29 cellular contexts compared by ENCODE assay signal in the genomic region with DNA sequence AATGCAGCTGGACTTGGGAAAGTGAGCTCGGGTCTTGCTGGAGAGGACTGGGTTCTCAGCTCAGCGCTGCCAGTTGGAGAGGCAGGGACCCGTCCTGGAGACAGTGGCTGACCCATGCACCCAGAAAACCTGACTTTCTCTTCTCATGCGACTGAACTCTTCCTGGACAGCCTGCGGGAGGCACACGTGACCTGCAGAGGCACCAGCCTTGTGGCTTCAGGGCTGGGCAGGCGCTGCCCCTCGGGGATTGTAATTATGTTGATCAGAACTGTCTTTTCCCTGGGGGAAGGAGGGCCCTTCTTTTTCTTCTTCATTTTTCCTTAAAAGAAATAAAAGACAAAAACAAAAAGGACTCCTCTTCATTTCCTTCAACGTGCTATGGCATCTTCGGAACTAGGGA.
"Had no signal": no experiment of that assay in that cellular context is flagged by ENCODE, and none has a peak within 500 bp of the region (broad histone marks: within the 10 kb centered on the region; RNA-seq: fewer than 3 reads in every experiment).

No MANE protein-coding gene starts in this region.

- H3K36me3 ChIP-seq: ascending aorta, cardiac muscle cell, pancreas, prostate gland, sigmoid colon, stomach, tibial nerve had no signal

- H3K27ac ChIP-seq: ascending aorta, cardiac muscle cell, coronary artery, pancreas, prostate gland, sigmoid colon, stomach, tibial nerve had no signal

- H3K27me3 ChIP-seq: ascending aorta, cardiac muscle cell, pancreas, sigmoid colon, stomach, tibial nerve had no signal

- H3K27me3 Mint-ChIP-seq: activated naive CD8-positive, alpha-beta T cell treated with anti-CD3 and anti-CD28 coated beads for 36 hours had no signal

- H3K27ac Mint-ChIP-seq: activated naive CD4-positive, alpha-beta T cell treated with anti-CD3 and anti-CD28 coated beads for 36 hours; activated naive CD8-positive, alpha-beta T cell treated with anti-CD3 and anti-CD28 coated beads for 36 hours; activated T-helper 1 cell treated with anti-CD3 and anti-CD28 coated beads, Interleukin-12 subunit alpha, Interleukin-12 subunit beta, Interleukin-2, Interleukin-4 antibody, amounts not matched to agents 30 ng/mL and 10 ng/mL and 1 ng/mL, durations not matched to agents 14 hours and 24 hours and 36 hours; effector memory CD8-positive, alpha-beta T cell; naive thymus-derived CD8-positive, alpha-beta T cell; stimulated activated effector memory CD8-positive, alpha-beta T cell treated with anti-CD3 and anti-CD28 coated beads, Interleukin-12 subunit alpha, Interleukin-12 subunit beta, amount 100 ng/mL, for 72 hours; T-helper 2 cell treated with Interferon-gamma antibody and Interleukin-4, amounts not matched to agents 5 μg/mL and 100 μg/mL, for 36 hours had no signal

- H3K9me3 Mint-ChIP-seq: activated naive CD4-positive, alpha-beta T cell treated with anti-CD3 and anti-CD28 coated beads for 36 hours; activated naive CD8-positive, alpha-beta T cell treated with anti-CD3 and anti-CD28 coated beads for 36 hours; activated T-helper 1 cell treated with anti-CD3 and anti-CD28 coated beads, Interleukin-12 subunit alpha, Interleukin-12 subunit beta, Interleukin-2, Interleukin-4 antibody, amounts not matched to agents 30 ng/mL and 10 ng/mL and 1 ng/mL, durations not matched to agents 14 hours and 24 hours and 36 hours; stimulated activated effector memory CD8-positive, alpha-beta T cell treated with anti-CD3 and anti-CD28 coated beads, Interleukin-12 subunit alpha, Interleukin-12 subunit beta, amount 100 ng/mL, for 72 hours had no signal

- H3K4me1 ChIP-seq: ascending aorta, pancreas, prostate gland, sigmoid colon, tibial nerve had no signal

- H3K4me1 Mint-ChIP-seq: activated naive CD8-positive, alpha-beta T cell treated with anti-CD3 and anti-CD28 coated beads for 36 hours; stimulated activated effector memory CD8-positive, alpha-beta T cell treated with anti-CD3 and anti-CD28 coated beads, Interleukin-12 subunit alpha, Interleukin-12 subunit beta, amount 100 ng/mL, for 72 hours had no signal

- H3K9me3 ChIP-seq: ascending aorta, pancreas, prostate gland, sigmoid colon, stomach, tibial nerve had no signal

- DNase-seq: activated CD4-positive, alpha-beta T cell treated with anti-CD3 and anti-CD28 coated beads for 4 hours; activated CD4-positive, alpha-beta T cell treated with anti-CD3 and anti-CD28 coated beads, Interleukin-2, amount 50 U/mL, for 48 hours; activated CD8-positive, alpha-beta memory T cell treated with anti-CD3 and anti-CD28 coated beads for 24 hours; activated effector memory CD4-positive, alpha-beta T cell treated with anti-CD3 and anti-CD28 coated beads, Interleukin-2, amount 50 U/mL, for 16 hours; activated naive CD4-positive, alpha-beta T cell treated with anti-CD3 and anti-CD28 coated beads for 36 hours; activated naive CD8-positive, alpha-beta T cell treated with anti-CD3 and anti-CD28 coated beads for 36 hours; activated T-cell treated with anti-CD3 and anti-CD28 coated beads, Interleukin-2, amount 50 U/mL, for 1 hour; effector memory CD8-positive, alpha-beta T cell; foreskin fibroblast; head of caudate nucleus; hippocampal formation; naive thymus-derived CD8-positive, alpha-beta T cell; nucleus accumbens; pancreas; retina; sigmoid colon; small intestine; stimulated activated CD4-positive, alpha-beta T cell treated with anti-CD3 and anti-CD28 coated beads, Interleukin-4, amount 100 ng/mL, for 24 hours; stomach had no signal

- ATAC-seq: effector memory CD8-positive, alpha-beta T cell; naive thymus-derived CD8-positive, alpha-beta T cell; stimulated activated effector memory CD8-positive, alpha-beta T cell treated with anti-CD3 and anti-CD28 coated beads, Interleukin-12 subunit alpha, Interleukin-12 subunit beta, amount 100 ng/mL, for 72 hours had no signal

- H3K4me3 ChIP-seq: ascending aorta, cardiac muscle cell, coronary artery, pancreas, prostate gland, sigmoid colon, stomach, tibial nerve had no signal

- H3K4me3 Mint-ChIP-seq: activated naive CD4-positive, alpha-beta T cell treated with anti-CD3 and anti-CD28 coated beads for 36 hours; activated naive CD8-positive, alpha-beta T cell treated with anti-CD3 and anti-CD28 coated beads for 36 hours; activated T-helper 1 cell treated with anti-CD3 and anti-CD28 coated beads, Interleukin-12 subunit alpha, Interleukin-12 subunit beta, Interleukin-2, Interleukin-4 antibody, amounts not matched to agents 30 ng/mL and 10 ng/mL and 1 ng/mL, durations not matched to agents 14 hours and 24 hours and 36 hours; brain; effector memory CD8-positive, alpha-beta T cell; naive thymus-derived CD8-positive, alpha-beta T cell; neural crest cell; stimulated activated effector memory CD8-positive, alpha-beta T cell treated with anti-CD3 and anti-CD28 coated beads, Interleukin-12 subunit alpha, Interleukin-12 subunit beta, amount 100 ng/mL, for 72 hours; T-helper 2 cell treated with Interferon-gamma antibody and Interleukin-4, amounts not matched to agents 5 μg/mL and 100 μg/mL, for 36 hours had no signal

- H3K36me3 Mint-ChIP-seq: activated naive CD8-positive, alpha-beta T cell treated with anti-CD3 and anti-CD28 coated beads for 36 hours; brain; naive thymus-derived CD8-positive, alpha-beta T cell; stimulated activated effector memory CD8-positive, alpha-beta T cell treated with anti-CD3 and anti-CD28 coated beads, Interleukin-12 subunit alpha, Interleukin-12 subunit beta, amount 100 ng/mL, for 72 hours had no signal
